ENCODE assay signal across 15 cellular contexts in the genomic region with DNA sequence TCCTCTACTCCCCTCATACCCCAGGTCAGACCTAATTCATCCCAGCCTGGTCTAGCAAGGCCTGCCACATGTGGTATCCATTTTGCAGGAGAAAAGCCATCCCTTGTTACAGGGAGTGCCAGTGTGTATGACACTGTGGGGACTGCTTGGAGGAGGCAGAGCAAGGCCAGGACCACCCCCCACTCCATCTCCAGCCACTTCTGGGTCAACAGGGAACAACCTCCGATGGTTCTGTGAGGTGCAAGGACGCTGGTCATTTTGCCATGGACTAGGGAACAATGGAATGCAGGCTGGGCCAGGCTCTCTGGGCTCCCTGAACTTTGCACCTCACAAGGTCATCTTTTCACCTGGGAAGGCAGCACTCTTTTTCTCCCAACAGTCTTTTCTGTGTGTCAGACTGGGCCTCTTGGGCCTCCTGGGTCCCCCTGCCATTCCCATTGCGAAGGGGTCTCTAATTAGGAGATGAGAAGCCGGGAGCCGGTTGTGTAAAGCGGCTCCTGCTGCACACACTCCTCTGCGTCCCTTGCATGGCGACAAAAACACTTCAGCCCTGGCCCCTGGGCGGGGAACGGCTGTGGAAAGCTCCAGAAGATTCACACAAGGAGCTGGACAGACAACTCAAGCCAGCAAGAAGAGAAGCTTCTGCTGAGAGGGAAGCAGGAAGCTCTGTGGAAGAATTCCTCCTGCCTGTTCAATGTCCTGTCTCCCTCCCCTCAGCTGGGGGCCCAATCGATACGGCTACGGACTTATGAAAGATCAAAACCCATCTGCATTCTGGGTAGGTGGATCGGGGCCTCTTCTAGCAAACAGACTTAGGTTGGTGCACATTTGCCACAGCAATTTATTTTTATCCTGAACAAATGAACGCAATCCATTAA. TPM values are rescaled to one million over a fixed set of nuclear protein-coding genes. Genes with fewer than 3 reads are reported as not detected.
A peak's percentile ranks its signal among the peaks of the same experiment; 100 is the strongest.
DNase-seq lines count a peak whose midpoint lies in the region; ATAC-seq and TF ChIP-seq lines count a peak whose summit lies in the region.
"Had no signal": no experiment of that assay in that cellular context is flagged by ENCODE, and none has a peak within 500 bp of the region (broad histone marks: within the 10 kb centered on the region; RNA-seq: fewer than 3 reads in every experiment).

No MANE protein-coding gene starts in this region.

- no peak overlapping the region for H3K4me2 ChIP-seq in fibroblast of lung (ENCODE audit: extremely low read depth, insufficient read depth, low read length)

- H3K36me3 Mint-ChIP-seq in nephron (ENCODE audit: low read depth), result peaks cover 37% of the 10 kb centered on the region

- H3K9ac ChIP-seq in fibroblast of lung (ENCODE audit: insufficient read depth, low read length), result no peak overlapping the region

- H3K9me3 Mint-ChIP-seq in nephron, result no peaks in the 10 kb centered on the region

- peaks cover 3% of the 10 kb centered on the region for H3K27me3 Mint-ChIP-seq in nephron (ENCODE audit: low read depth)

- H3K36me3 ChIP-seq in body of pancreas (replicated peaks in 1 of 2; ENCODE audit: insufficient read depth in 1 of 2, low read depth in 2 of 2), result peaks cover 0 to 2% of the 10 kb centered on the region in 2 donors
- peaks cover 2% of the 10 kb centered on the region for H3K36me3 ChIP-seq in fibroblast of lung (ENCODE audit: control insufficient read depth, insufficient read depth, low read length)

- H2AFZ ChIP-seq in fibroblast of lung (ENCODE audit: low read length), result no peak overlapping the region

- peak overlapping the region in 1 of 3 experiments; percentile 56 for H3K4me3 Mint-ChIP-seq in nephron

- H3K27ac ChIP-seq in body of pancreas (peak overlapping the region; percentile 36 to 84 (median 74)), fibroblast of lung (ENCODE audit: insufficient read depth, low read length) (peak overlapping the region; percentile 41), temporal lobe (ENCODE audit: low read depth, low read length) (peak overlapping the region; percentile 75)

- H3K9me3 ChIP-seq in body of pancreas (no peaks in the 10 kb centered on the region), fibroblast of lung (ENCODE audit: control insufficient read depth, insufficient read depth, low read depth, low read length) (no peaks in the 10 kb centered on the region)

- 73 to 77% methylated on average over 13 to 15 of the region's 15 CpGs for WGBS in body of pancreas, 2 donors

- H3K4me1 ChIP-seq in body of pancreas (peaks cover 28% of the 10 kb centered on the region), fibroblast of lung (ENCODE audit: control insufficient read depth, extremely low read depth, insufficient read depth, low read length) (peaks cover 17% of the 10 kb centered on the region)

- intact Hi-C loops in body of pancreas (cut with DNase I), result no loop called here

- TF ChIP-seq CTCF in body of pancreas (IDR thresholded peaks at IDR 0.05) (no peak), fibroblast of lung (conservative IDR thresholded peaks at IDR 0.05 in 1 of 2, IDR thresholded peaks at IDR 0.05 in 1 of 2; ENCODE audit: low read depth in 1 of 2, low read length in 2 of 2) (no peak), nephron (IDR thresholded peaks at IDR 0.05; ENCODE audit: unreplicated experiment in 3 of 3) (no peak)

- H3K27ac Mint-ChIP-seq in nephron, result peak overlapping the region; percentile 99 to 100 (median 100)

- H3K4me1 Mint-ChIP-seq in nephron, result peaks cover 65% of the 10 kb centered on the region

- ATAC-seq in body of pancreas, result peak; percentile 15
- ATAC-seq in HG02852 (IDR thresholded peaks at IDR 0.05; ENCODE audit: unreplicated experiment), result no peak
- no peak for ATAC-seq in HG03565 (IDR thresholded peaks at IDR 0.05; ENCODE audit: unreplicated experiment)
- ATAC-seq: HCT116, K562, Panc1 had no signal

- no peaks in the 10 kb centered on the region for H3K79me2 ChIP-seq in fibroblast of lung (ENCODE audit: control insufficient read depth, insufficient read depth, low read length)

- peak in 1 of 4 donors; percentile 27 for DNase-seq in body of pancreas
- no peak for DNase-seq in fibroblast of lung (ENCODE audit: low read depth in 2 of 2)
- DNase-seq in NCI-H524 treated with DMSO at 0.1 percent for 48 hours (lab: John Stamatoyannopoulos, UW), result no peak
- DNase-seq: activated effector memory CD4-positive, alpha-beta T cell treated with Interleukin-2 at 50 U/mL for 16 hours; effector CD4-positive, alpha-beta T cell; NCI-H2107; NCI-H774; stimulated activated CD4-positive, alpha-beta T cell treated with anti-CD3 and anti-CD28 coated beads, Interleukin-12 subunit alpha, Interleukin-12 subunit beta, amount 100 ng/mL, for 4 hours had no signal

- H4K20me1 ChIP-seq in fibroblast of lung (ENCODE audit: control insufficient read depth, extremely low read depth, insufficient read depth, low read length), result no peaks in the 10 kb centered on the region

- no peak for TF ChIP-seq POLR2A in body of pancreas (IDR thresholded peaks at IDR 0.05)

- H3K27me3 ChIP-seq in body of pancreas, result no peaks in the 10 kb centered on the region
- no peaks in the 10 kb centered on the region for H3K27me3 ChIP-seq in fibroblast of lung (ENCODE audit: control insufficient read depth, insufficient read depth, low read length)

- H3K4me3 ChIP-seq in body of pancreas, result no peak overlapping the region
- no peak overlapping the region for H3K4me3 ChIP-seq in fibroblast of lung (replicated peaks in 1 of 4; ENCODE audit: control extremely low read depth in 1 of 4, insufficient read depth in 1 of 4, low read depth in 3 of 4, low read length in 4 of 4)
- H3K4me3 ChIP-seq: K562 had no signal

RNA-seq across cellular contexts. Expression of gene MTSS2, which starts 38.5 kb away (rescaled TPM):
- 10 to 100 TPM in 1 of 2 donors, 1 to 10 TPM in 1; 8.8 to 23.4 TPM for total RNA-seq in body of pancreas
- total RNA-seq in fibroblast of lung, result 81.7 and 126 TPM in 2 replicates
- polyA plus RNA-seq in fibroblast of lung, result 90.4 and 131 TPM in 2 replicates
- polyA plus RNA-seq in fibroblast of lung (2012), result 128 and 258 TPM in 2 replicates
- 86.5 and 259 TPM in 2 replicates for polyA minus RNA-seq in fibroblast of lung (ENCODE audit: low replicate concordance)
- 45.5 TPM for total RNA-seq in temporal lobe
